ENCODE assay signal across 20 cellular contexts in the genomic region with DNA sequence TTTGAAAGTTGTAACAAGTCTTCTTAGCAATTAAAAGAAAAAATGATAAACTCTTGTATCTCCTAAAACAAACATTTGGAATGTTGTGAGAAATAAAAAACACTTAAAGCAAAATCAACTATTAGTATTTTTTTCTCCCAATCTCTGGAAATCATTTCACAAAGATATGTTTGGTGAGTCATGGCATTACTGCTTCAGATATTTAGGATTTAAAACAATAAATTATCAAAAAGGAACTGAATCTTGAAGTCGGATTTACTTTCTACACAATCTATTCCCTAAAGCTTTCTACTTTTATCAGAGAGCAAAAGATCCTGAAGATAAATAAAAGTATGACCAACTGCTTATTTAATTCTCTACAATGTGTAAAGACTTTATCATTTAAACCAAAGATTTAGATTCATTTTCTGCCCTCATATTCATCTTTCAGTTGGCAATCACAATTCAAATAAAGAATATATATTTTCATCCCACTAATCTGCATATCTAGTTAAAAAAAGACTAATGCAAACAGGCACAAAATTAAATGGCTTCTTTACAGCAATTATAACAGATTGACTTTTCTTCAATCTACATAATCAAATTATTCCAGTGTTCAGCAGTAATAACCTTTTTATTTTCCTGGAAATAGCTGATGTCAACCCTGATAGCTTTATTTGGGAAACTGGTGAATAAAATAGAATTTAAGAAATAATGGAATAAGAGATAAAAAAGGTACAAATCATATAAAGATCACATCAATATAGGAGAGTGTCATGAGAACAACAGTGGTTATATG.
DNase-seq lines count a peak whose midpoint lies in the region; ATAC-seq and TF ChIP-seq lines count a peak whose summit lies in the region.
"Had no signal": no experiment of that assay in that cellular context is flagged by ENCODE, and none has a peak within 500 bp of the region (broad histone marks: within the 10 kb centered on the region; RNA-seq: fewer than 3 reads in every experiment).

No MANE protein-coding gene starts in this region.

- peak; percentile 25 for DNase-seq in GM03348 (ENCODE audit: low spot score)
- DNase-seq in adipocyte (ENCODE audit: low read depth): peak; percentile 42
- peak; percentile 3 for DNase-seq in fibroblast of gingiva (ENCODE audit: low read depth)
- DNase-seq in renal cortical epithelial cell (ENCODE audit: low read depth): peak; percentile 54
- no peak for DNase-seq in Right ventricle myocardium inferior (ENCODE audit: missing footprints)
- DNase-seq in NCI-H187 treated with DMSO at 0.1 percent for 48 hours (lab: John Stamatoyannopoulos, UW): no peak
- no peak for DNase-seq in foreskin keratinocyte
- DNase-seq: activated CD4-positive, alpha-beta T cell treated with anti-CD3 and anti-CD28 coated beads, Interleukin-2, amount 10 ng/mL, durations not matched to agents 7 days and 5 days; activated CD8-positive, alpha-beta memory T cell treated with anti-CD3 and anti-CD28 coated beads, Interleukin-2, amount 50 U/mL, for 48 hours; activated effector memory CD4-positive, alpha-beta T cell treated with Interleukin-2 at 50 U/mL for 16 hours; BE2C; caudate nucleus; NCI-H1930; nucleus accumbens; PC-3; stimulated activated CD8-positive, alpha-beta memory T cell treated with anti-CD3 and anti-CD28 coated beads, Interleukin-4, amount 100 ng/mL, for 48 hours; upper lobe of left lung had no signal

- intact Hi-C loops in Right ventricle myocardium inferior (cut with DNase I): no loop called here

- peaks cover 12% of the 10 kb centered on the region for H3K9me3 ChIP-seq in adipocyte (ENCODE audit: control insufficient read depth, low read length)
- H3K9me3 ChIP-seq: BE2C, upper lobe of left lung had no signal

- H3K9ac ChIP-seq in adipocyte (ENCODE audit: low read length): peak overlapping the region; percentile 29

- H3K27ac ChIP-seq in foreskin keratinocyte: no peak overlapping the region
- H3K27ac ChIP-seq: esophagus muscularis mucosa, upper lobe of left lung had no signal

- no peak for TF ChIP-seq CTCF in foreskin keratinocyte (conservative IDR thresholded peaks at IDR 0.05)

- peaks cover 43% of the 10 kb centered on the region for H3K4me1 ChIP-seq in adipocyte (ENCODE audit: control insufficient read depth, insufficient read depth, low read length)
- H3K4me1 ChIP-seq in foreskin keratinocyte: peaks cover 20% of the 10 kb centered on the region

- no peak for ATAC-seq in Right ventricle myocardium inferior
- no peak for ATAC-seq in HG03159 (IDR thresholded peaks at IDR 0.05; ENCODE audit: unreplicated experiment)
- no peak for ATAC-seq in foreskin keratinocyte
- ATAC-seq: PC-3 had no signal

- peaks cover 16% of the 10 kb centered on the region for H3K36me3 ChIP-seq in adipocyte (ENCODE audit: control insufficient read depth, insufficient read depth, low read length, severe bottlenecking)
- H3K36me3 ChIP-seq: BE2C had no signal

- H3K4me3 ChIP-seq in adipocyte (ENCODE audit: low read length): peak overlapping the region; percentile 38
- H3K4me3 ChIP-seq: esophagus muscularis mucosa, lung, upper lobe of left lung had no signal

- H3K27me3 ChIP-seq in adipocyte (replicated peaks; ENCODE audit: control insufficient read depth, insufficient read depth, low read length) (no peaks in the 10 kb centered on the region), foreskin keratinocyte (no peaks in the 10 kb centered on the region)
- H3K27me3 ChIP-seq: BE2C, esophagus muscularis mucosa, upper lobe of left lung had no signal

Comparison
In these comparisons a context has a peak if more than half of its experiments do, and no peak if none do; other contexts are left out.
1. DNase-seq: peak in GM03348 (single experiment), adipocyte (single experiment), fibroblast of gingiva (single experiment) and renal cortical epithelial cell (single experiment); none in Right ventricle myocardium inferior (single experiment), NCI-H187 treated with DMSO at 0.1 percent for 48 hours (single experiment) and foreskin keratinocyte (0 of 2).